In the genomic region with DNA sequence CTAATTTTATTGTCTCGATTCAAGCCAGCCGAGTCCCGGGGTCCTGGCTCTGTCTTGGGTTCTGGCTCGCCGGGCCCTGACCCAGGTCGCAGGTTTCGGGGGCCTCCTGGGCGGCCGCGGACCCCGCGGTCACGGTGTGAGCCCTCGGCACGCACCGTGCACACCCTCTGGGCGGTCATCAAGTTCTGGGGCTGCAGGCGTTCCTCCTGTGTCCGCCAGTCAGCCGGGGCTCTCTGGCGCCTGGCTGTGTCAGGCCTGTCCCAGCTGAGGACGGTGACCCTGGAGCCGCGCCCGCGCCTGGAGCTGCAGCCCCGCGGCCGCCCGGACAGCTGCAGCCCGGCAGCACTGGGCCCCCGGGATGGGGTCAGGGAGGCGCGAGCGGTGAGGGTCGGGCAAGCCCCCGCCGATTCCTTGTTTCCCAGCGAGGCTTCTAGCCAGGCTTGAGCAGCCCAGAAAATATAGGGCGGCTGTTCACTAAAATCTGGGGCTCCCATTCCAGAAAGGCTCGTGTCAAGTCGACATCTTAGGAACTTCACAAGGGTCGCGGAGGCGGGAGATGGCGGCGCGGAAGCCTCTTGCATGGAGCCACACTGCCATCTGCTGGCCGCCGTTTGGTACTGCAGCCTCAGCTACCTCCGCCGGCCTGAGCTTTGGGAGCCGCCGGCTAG, we compare ENCODE assay signal across 1 cellular context.
TF ChIP-seq lines count a peak whose summit lies in the region.

No MANE protein-coding gene starts in this region.

TF ChIP-seq in HepG2, 621 proteins besides CTCF, POLR2A, EP300 and RAD21 (continued from another document and continues in another):
- TF ChIP-seq, protein P1, sequence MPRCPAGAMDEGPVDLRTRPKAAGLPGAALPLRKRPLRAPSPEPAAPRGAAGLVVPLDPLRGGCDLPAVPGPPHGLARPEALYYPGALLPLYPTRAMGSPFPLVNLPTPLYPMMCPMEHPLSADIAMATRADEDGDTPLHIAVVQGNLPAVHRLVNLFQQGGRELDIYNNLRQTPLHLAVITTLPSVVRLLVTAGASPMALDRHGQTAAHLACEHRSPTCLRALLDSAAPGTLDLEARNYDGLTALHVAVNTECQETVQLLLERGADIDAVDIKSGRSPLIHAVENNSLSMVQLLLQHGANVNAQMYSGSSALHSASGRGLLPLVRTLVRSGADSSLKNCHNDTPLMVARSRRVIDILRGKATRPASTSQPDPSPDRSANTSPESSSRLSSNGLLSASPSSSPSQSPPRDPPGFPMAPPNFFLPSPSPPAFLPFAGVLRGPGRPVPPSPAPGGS (CRISPR knock-in tag; IDR thresholded peaks at IDR 0.05): 0 out of 2 replicates have a peak, but pooled peaks have one; percentile 67
- TF ChIP-seq SNAI1 (CRISPR knock-in tag; IDR thresholded peaks at IDR 0.05; ENCODE audit: borderline replicate concordance): no peak
- no peak for TF ChIP-seq ZNF703 (CRISPR knock-in tag; IDR thresholded peaks at IDR 0.05; ENCODE audit: borderline replicate concordance)
- TF ChIP-seq NFE2L1 (CRISPR knock-in tag; IDR thresholded peaks at IDR 0.05; ENCODE audit: borderline replicate concordance): no peak
- TF ChIP-seq PHF21A (CRISPR knock-in tag; IDR thresholded peaks at IDR 0.05): peak; percentile 70; the same call in 1 of the 2 replicates
- no peak for TF ChIP-seq NR2C2 (CRISPR knock-in tag; IDR thresholded peaks at IDR 0.05; ENCODE audit: borderline replicate concordance)
- TF ChIP-seq, protein P2, sequence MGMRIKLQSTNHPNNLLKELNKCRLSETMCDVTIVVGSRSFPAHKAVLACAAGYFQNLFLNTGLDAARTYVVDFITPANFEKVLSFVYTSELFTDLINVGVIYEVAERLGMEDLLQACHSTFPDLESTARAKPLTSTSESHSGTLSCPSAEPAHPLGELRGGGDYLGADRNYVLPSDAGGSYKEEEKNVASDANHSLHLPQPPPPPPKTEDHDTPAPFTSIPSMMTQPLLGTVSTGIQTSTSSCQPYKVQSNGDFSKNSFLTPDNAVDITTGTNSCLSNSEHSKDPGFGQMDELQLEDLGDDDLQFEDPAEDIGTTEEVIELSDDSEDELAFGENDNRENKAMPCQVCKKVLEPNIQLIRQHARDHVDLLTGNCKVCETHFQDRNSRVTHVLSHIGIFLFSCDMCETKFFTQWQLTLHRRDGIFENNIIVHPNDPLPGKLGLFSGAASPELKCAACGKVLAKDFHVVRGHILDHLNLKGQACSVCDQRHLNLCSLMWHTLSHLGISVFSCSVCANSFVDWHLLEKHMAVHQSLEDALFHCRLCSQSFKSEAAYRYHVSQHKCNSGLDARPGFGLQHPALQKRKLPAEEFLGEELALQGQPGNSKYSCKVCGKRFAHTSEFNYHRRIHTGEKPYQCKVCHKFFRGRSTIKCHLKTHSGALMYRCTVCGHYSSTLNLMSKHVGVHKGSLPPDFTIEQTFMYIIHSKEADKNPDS (CRISPR knock-in tag; IDR thresholded peaks at IDR 0.05): no peak
- TF ChIP-seq ZNF768 (CRISPR knock-in tag; IDR thresholded peaks at IDR 0.05): 0 out of 2 replicates have a peak, but pooled peaks have one; percentile 27
- no peak for TF ChIP-seq GTF2F1 (IDR thresholded peaks at IDR 0.05; ENCODE audit: low read length)
- TF ChIP-seq JUND (CRISPR knock-in tag; IDR thresholded peaks at IDR 0.05): no peak
- TF ChIP-seq MEIS2 (CRISPR knock-in tag; IDR thresholded peaks at IDR 0.05): peak; percentile 57; the same call in 1 of the 2 replicates
- TF ChIP-seq, protein P3, sequence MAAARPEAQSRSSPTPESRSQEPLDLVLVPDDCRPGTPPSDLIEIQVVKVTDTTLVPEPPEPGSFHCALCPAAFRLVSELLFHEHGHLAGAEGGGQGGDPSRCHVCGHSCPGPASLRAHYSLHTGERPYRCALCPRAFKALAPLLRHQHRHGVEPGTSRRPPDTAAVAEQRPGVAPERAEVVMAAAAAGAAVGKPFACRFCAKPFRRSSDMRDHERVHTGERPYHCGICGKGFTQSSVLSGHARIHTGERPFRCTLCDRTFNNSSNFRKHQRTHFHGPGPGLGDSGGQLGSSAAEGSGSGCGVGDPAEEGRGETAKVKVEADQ (CRISPR knock-in tag; IDR thresholded peaks at IDR 0.05; ENCODE audit: borderline replicate concordance): no peak
- TF ChIP-seq, protein P4, sequence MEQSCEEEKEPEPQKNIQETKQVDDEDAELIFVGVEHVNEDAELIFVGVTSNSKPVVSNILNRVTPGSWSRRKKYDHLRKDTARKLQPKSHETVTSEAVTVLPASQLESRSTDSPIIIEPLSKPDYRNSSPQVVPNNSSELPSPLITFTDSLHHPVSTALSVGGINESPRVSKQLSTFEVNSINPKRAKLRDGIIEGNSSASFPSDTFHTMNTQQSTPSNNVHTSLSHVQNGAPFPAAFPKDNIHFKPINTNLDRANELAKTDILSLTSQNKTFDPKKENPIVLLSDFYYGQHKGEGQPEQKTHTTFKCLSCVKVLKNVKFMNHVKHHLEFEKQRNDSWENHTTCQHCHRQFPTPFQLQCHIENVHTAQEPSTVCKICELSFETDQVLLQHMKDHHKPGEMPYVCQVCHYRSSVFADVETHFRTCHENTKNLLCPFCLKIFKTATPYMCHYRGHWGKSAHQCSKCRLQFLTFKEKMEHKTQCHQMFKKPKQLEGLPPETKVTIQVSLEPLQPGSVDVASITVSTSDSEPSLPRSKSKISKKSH (CRISPR knock-in tag; IDR thresholded peaks at IDR 0.05; ENCODE audit: borderline replicate concordance): 0 out of 2 replicates have a peak, but pooled peaks have one; percentile 33
- peak; percentile 51; the same call in 1 of the 2 replicates for TF ChIP-seq KMT2A (CRISPR knock-in tag; IDR thresholded peaks at IDR 0.05)
- no peak for TF ChIP-seq KLF13 (CRISPR knock-in tag; IDR thresholded peaks at IDR 0.05)
- no peak for TF ChIP-seq TAF1 (CRISPR knock-in tag; IDR thresholded peaks at IDR 0.05)
- peak; percentile 38; the same call in 1 of the 2 replicates for TF ChIP-seq KAT7 (CRISPR knock-in tag; IDR thresholded peaks at IDR 0.05; ENCODE audit: borderline replicate concordance)
- TF ChIP-seq, protein P5, sequence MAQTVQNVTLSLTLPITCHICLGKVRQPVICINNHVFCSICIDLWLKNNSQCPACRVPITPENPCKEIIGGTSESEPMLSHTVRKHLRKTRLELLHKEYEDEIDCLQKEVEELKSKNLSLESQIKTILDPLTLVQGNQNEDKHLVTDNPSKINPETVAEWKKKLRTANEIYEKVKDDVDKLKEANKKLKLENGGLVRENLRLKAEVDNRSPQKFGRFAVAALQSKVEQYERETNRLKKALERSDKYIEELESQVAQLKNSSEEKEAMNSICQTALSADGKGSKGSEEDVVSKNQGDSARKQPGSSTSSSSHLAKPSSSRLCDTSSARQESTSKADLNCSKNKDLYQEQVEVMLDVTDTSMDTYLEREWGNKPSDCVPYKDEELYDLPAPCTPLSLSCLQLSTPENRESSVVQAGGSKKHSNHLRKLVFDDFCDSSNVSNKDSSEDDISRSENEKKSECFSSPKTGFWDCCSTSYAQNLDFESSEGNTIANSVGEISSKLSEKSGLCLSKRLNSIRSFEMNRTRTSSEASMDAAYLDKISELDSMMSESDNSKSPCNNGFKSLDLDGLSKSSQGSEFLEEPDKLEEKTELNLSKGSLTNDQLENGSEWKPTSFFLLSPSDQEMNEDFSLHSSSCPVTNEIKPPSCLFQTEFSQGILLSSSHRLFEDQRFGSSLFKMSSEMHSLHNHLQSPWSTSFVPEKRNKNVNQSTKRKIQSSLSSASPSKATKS (CRISPR knock-in tag; IDR thresholded peaks at IDR 0.05): no peak
- no peak for TF ChIP-seq PHB2 (IDR thresholded peaks at IDR 0.05; ENCODE audit: partially characterized antibody)
- TF ChIP-seq KLF6 (CRISPR knock-in tag; IDR thresholded peaks at IDR 0.05): no peak
- no peak for TF ChIP-seq MLLT10 (CRISPR knock-in tag; IDR thresholded peaks at IDR 0.05)
- TF ChIP-seq SATB2 (CRISPR knock-in tag; IDR thresholded peaks at IDR 0.05): no peak
- TF ChIP-seq, protein P6, sequence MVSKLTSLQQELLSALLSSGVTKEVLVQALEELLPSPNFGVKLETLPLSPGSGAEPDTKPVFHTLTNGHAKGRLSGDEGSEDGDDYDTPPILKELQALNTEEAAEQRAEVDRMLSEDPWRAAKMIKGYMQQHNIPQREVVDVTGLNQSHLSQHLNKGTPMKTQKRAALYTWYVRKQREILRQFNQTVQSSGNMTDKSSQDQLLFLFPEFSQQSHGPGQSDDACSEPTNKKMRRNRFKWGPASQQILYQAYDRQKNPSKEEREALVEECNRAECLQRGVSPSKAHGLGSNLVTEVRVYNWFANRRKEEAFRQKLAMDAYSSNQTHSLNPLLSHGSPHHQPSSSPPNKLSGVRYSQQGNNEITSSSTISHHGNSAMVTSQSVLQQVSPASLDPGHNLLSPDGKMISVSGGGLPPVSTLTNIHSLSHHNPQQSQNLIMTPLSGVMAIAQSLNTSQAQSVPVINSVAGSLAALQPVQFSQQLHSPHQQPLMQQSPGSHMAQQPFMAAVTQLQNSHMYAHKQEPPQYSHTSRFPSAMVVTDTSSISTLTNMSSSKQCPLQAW (CRISPR knock-in tag; IDR thresholded peaks at IDR 0.05): peak; percentile 40; the same call in 1 of the 2 replicates
- TF ChIP-seq ZMYM4 (CRISPR knock-in tag; IDR thresholded peaks at IDR 0.05): 0 out of 2 replicates have a peak, but pooled peaks have one; percentile 26
- TF ChIP-seq ZNF792 (CRISPR knock-in tag; IDR thresholded peaks at IDR 0.05): 0 out of 2 replicates have a peak, but pooled peaks have one; percentile 28
- TF ChIP-seq ZBTB7B (CRISPR knock-in tag; IDR thresholded peaks at IDR 0.05): peak; percentile 46; the same call in 1 of the 2 replicates
- TF ChIP-seq, protein P7, sequence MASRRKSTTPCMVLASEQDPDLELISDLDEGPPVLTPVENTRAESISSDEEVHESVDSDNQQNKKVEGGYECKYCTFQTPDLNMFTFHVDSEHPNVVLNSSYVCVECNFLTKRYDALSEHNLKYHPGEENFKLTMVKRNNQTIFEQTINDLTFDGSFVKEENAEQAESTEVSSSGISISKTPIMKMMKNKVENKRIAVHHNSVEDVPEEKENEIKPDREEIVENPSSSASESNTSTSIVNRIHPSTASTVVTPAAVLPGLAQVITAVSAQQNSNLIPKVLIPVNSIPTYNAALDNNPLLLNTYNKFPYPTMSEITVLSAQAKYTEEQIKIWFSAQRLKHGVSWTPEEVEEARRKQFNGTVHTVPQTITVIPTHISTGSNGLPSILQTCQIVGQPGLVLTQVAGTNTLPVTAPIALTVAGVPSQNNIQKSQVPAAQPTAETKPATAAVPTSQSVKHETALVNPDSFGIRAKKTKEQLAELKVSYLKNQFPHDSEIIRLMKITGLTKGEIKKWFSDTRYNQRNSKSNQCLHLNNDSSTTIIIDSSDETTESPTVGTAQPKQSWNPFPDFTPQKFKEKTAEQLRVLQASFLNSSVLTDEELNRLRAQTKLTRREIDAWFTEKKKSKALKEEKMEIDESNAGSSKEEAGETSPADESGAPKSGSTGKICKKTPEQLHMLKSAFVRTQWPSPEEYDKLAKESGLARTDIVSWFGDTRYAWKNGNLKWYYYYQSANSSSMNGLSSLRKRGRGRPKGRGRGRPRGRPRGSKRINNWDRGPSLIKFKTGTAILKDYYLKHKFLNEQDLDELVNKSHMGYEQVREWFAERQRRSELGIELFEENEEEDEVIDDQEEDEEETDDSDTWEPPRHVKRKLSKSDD (CRISPR knock-in tag; IDR thresholded peaks at IDR 0.05; ENCODE audit: low read depth): 0 out of 2 replicates have a peak, but pooled peaks have one; percentile 39
- no peak for TF ChIP-seq NBN (conservative IDR thresholded peaks at IDR 0.05)
- TF ChIP-seq ASH2L (IDR thresholded peaks at IDR 0.05; ENCODE audit: insufficient read length, low read depth, low read length): peak; percentile 52
- peak; percentile 93 for TF ChIP-seq YY1 (IDR thresholded peaks at IDR 0.05; ENCODE audit: insufficient read depth, insufficient replicate concordance, low read depth, low read length)
- TF ChIP-seq PHF8 (CRISPR knock-in tag; IDR thresholded peaks at IDR 0.05): peak; percentile 59; the same call in 1 of the 2 replicates
- no peak for TF ChIP-seq EZH2 (conservative IDR thresholded peaks at IDR 0.05; ENCODE audit: low read depth, low read length)
- TF ChIP-seq ATF7-NPFF (CRISPR knock-in tag; IDR thresholded peaks at IDR 0.05; ENCODE audit: low read depth): peak; percentile 58; the same call in 1 of the 2 replicates
- no peak for TF ChIP-seq ZNF816 (CRISPR knock-in tag; IDR thresholded peaks at IDR 0.05; ENCODE audit: borderline replicate concordance)
- no peak for TF ChIP-seq SOX13 (IDR thresholded peaks at IDR 0.05)
- TF ChIP-seq SOX13 (CRISPR knock-in tag; conservative IDR thresholded peaks at IDR 0.05 in 1 of 2, IDR thresholded peaks at IDR 0.05 in 1 of 2): no peak
- TF ChIP-seq ZNF274 (CRISPR knock-in tag; IDR thresholded peaks at IDR 0.05): peak; percentile 40; the same call in 1 of the 2 replicates
- TF ChIP-seq ZNF598 (CRISPR knock-in tag; IDR thresholded peaks at IDR 0.05; ENCODE audit: borderline replicate concordance): peak; percentile 64
- TF ChIP-seq U2AF1 (optimal IDR thresholded peaks at IDR 0.05; ENCODE audit: low read depth, low read length): no peak
- no peak for TF ChIP-seq CBX2 (IDR thresholded peaks at IDR 0.05; ENCODE audit: low read depth, low read length)
- TF ChIP-seq CBX2 (CRISPR knock-in tag; IDR thresholded peaks at IDR 0.05; ENCODE audit: low read depth): no peak
- TF ChIP-seq, protein P8, sequence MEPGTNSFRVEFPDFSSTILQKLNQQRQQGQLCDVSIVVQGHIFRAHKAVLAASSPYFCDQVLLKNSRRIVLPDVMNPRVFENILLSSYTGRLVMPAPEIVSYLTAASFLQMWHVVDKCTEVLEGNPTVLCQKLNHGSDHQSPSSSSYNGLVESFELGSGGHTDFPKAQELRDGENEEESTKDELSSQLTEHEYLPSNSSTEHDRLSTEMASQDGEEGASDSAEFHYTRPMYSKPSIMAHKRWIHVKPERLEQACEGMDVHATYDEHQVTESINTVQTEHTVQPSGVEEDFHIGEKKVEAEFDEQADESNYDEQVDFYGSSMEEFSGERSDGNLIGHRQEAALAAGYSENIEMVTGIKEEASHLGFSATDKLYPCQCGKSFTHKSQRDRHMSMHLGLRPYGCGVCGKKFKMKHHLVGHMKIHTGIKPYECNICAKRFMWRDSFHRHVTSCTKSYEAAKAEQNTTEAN (CRISPR knock-in tag; conservative IDR thresholded peaks at IDR 0.05): no peak
- TF ChIP-seq YEATS2 (CRISPR knock-in tag; IDR thresholded peaks at IDR 0.05; ENCODE audit: borderline replicate concordance): 0 out of 2 replicates have a peak, but pooled peaks have one; percentile 44
- TF ChIP-seq, protein P9, sequence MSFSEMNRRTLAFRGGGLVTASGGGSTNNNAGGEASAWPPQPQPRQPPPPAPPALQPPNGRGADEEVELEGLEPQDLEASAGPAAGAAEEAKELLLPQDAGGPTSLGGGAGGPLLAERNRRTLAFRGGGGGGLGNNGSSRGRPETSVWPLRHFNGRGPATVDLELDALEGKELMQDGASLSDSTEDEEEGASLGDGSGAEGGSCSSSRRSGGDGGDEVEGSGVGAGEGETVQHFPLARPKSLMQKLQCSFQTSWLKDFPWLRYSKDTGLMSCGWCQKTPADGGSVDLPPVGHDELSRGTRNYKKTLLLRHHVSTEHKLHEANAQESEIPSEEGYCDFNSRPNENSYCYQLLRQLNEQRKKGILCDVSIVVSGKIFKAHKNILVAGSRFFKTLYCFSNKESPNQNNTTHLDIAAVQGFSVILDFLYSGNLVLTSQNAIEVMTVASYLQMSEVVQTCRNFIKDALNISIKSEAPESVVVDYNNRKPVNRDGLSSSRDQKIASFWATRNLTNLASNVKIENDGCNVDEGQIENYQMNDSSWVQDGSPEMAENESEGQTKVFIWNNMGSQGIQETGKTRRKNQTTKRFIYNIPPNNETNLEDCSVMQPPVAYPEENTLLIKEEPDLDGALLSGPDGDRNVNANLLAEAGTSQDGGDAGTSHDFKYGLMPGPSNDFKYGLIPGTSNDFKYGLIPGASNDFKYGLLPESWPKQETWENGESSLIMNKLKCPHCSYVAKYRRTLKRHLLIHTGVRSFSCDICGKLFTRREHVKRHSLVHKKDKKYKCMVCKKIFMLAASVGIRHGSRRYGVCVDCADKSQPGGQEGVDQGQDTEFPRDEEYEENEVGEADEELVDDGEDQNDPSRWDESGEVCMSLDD (CRISPR knock-in tag; IDR thresholded peaks at IDR 0.05; ENCODE audit: borderline replicate concordance): 0 out of 2 replicates have a peak, but pooled peaks have one; percentile 43
- peak; percentile 60; the same call in 1 of the 2 replicates for TF ChIP-seq ZNF547 (CRISPR knock-in tag; IDR thresholded peaks at IDR 0.05)
